ENCODE assay signal across 15 cellular contexts in the genomic region with DNA sequence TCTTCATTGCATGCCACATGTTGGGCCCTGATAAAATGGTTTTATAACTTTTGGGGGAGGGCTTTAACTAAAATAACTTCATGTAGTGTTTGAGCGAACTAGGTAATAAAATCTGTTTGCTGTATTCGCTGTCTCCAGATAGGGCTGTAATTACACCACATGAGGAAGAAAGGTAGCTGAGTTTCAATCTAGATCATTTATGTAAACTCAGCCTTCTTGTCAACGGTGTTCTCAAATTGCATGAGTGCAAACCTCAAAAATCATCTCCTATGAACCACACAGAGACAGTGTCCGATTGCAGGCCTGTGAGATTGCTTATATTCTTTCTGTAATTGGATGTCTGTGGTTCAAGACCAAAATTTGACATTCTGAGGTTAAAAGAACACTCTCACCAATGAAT. TPM values are rescaled to one million over a fixed set of nuclear protein-coding genes. Genes with fewer than 3 reads are reported as not detected.
DNase-seq lines count a peak whose midpoint lies in the region; ATAC-seq, FAIRE-seq and TF ChIP-seq lines count a peak whose summit lies in the region.
"Had no signal": no experiment of that assay in that cellular context is flagged by ENCODE, and none has a peak within 500 bp of the region (broad histone marks: within the 10 kb centered on the region; RNA-seq: fewer than 3 reads in every experiment).

No MANE protein-coding gene starts in this region.

- in situ Hi-C loops in HAP-1 (cut with MboI; ENCODE audit: low sequenced_read_pairs): no loop called here

- DNase-seq in DMS79 (lab: John Stamatoyannopoulos, UW) (peak; percentile 82), NCI-H146 treated with DMSO at 0.1 percent for 48 hours (lab: John Stamatoyannopoulos, UW; ENCODE audit: unreplicated experiment) (peak; percentile 48), astrocyte (ENCODE audit: low read depth) (peak; percentile 18), HAP-1 (ENCODE audit: low spot score in 2 of 2) (no peak), retina (no peak)
- DNase-seq: activated naive CD4-positive, alpha-beta T cell; CD4-positive, alpha-beta T cell; erythroblast; WERI-Rb-1 had no signal

- no peaks in the 10 kb centered on the region for H4K20me1 ChIP-seq in astrocyte (ENCODE audit: insufficient read depth, low read length)

- TF ChIP-seq CTCF in astrocyte (IDR thresholded peaks at IDR 0.05; ENCODE audit: insufficient read depth, low read depth, low read length) (no peak), nephron (IDR thresholded peaks at IDR 0.05; ENCODE audit: unreplicated experiment in 3 of 3) (no peak)

- no peak overlapping the region for H3K27ac ChIP-seq in astrocyte (ENCODE audit: low read depth, low read length)
- H3K27ac ChIP-seq: skin epidermis, WERI-Rb-1 had no signal

- H3K36me3 Mint-ChIP-seq in astrocyte (ENCODE audit: low read depth, unreplicated experiment) (no peaks in the 10 kb centered on the region), nephron (ENCODE audit: low read depth) (no peaks in the 10 kb centered on the region)
- H3K36me3 Mint-ChIP-seq: natural killer cell treated with Interleukin-12 subunit alpha and Interleukin-12 subunit beta and Interleukin-15 and Interleukin-18, amount 100 ng/mL, for 72 hours had no signal

- H3K36me3 ChIP-seq in astrocyte (ENCODE audit: insufficient read depth, low read length) (no peaks in the 10 kb centered on the region), HAP-1 (replicated peaks) (no peaks in the 10 kb centered on the region)
- H3K36me3 ChIP-seq: WERI-Rb-1 had no signal

- H3K4me3 ChIP-seq in astrocyte (ENCODE audit: insufficient read depth, low read depth, low read length) (no peak overlapping the region), HAP-1 (no peak overlapping the region)
- H3K4me3 ChIP-seq: skin epidermis had no signal

- H3K4me1 Mint-ChIP-seq in astrocyte (ENCODE audit: low read depth, unreplicated experiment): peaks cover 3% of the 10 kb centered on the region
- peaks cover 25% of the 10 kb centered on the region for H3K4me1 Mint-ChIP-seq in nephron

- H3K4me1 ChIP-seq in astrocyte (ENCODE audit: insufficient read depth, low read length) (no peaks in the 10 kb centered on the region), HAP-1 (peaks cover 31% of the 10 kb centered on the region)

- H3K27me3 Mint-ChIP-seq in astrocyte (ENCODE audit: low read depth, unreplicated experiment) (no peaks in the 10 kb centered on the region), nephron (ENCODE audit: low read depth) (no peaks in the 10 kb centered on the region)
- H3K27me3 Mint-ChIP-seq: CD4-positive, alpha-beta T cell; natural killer cell treated with Interleukin-12 subunit alpha and Interleukin-12 subunit beta and Interleukin-15 and Interleukin-18, amount 100 ng/mL, for 72 hours had no signal

- no peak overlapping the region for H2AFZ ChIP-seq in astrocyte (ENCODE audit: low read depth, low read length)

- no peaks in the 10 kb centered on the region for H3K79me2 ChIP-seq in astrocyte (ENCODE audit: insufficient read depth, low read length)

- no peaks in the 10 kb centered on the region for H3K9me3 ChIP-seq in astrocyte (ENCODE audit: insufficient read depth, low read depth, low read length)
- H3K9me3 ChIP-seq in HAP-1: no peaks in the 10 kb centered on the region

- H3K27ac Mint-ChIP-seq in astrocyte (ENCODE audit: unreplicated experiment): no peak overlapping the region
- H3K27ac Mint-ChIP-seq in nephron: peak overlapping the region; percentile 70 to 93 (median 91)
- H3K27ac Mint-ChIP-seq: CD4-positive, alpha-beta T cell; natural killer cell treated with Interleukin-12 subunit alpha and Interleukin-12 subunit beta and Interleukin-15 and Interleukin-18, amount 100 ng/mL, for 72 hours had no signal

- H3K9me3 Mint-ChIP-seq in astrocyte (ENCODE audit: unreplicated experiment): no peaks in the 10 kb centered on the region
- H3K9me3 Mint-ChIP-seq in nephron: no peaks in the 10 kb centered on the region
- H3K9me3 Mint-ChIP-seq: CD4-positive, alpha-beta T cell; natural killer cell treated with Interleukin-12 subunit alpha and Interleukin-12 subunit beta and Interleukin-15 and Interleukin-18, amount 100 ng/mL, for 72 hours had no signal

- H3K4me3 Mint-ChIP-seq in astrocyte (ENCODE audit: unreplicated experiment) (no peak overlapping the region), nephron (peak overlapping the region in 1 of 3 experiments; percentile 23)
- H3K4me3 Mint-ChIP-seq: CD4-positive, alpha-beta T cell; natural killer cell treated with Interleukin-12 subunit alpha and Interleukin-12 subunit beta and Interleukin-15 and Interleukin-18, amount 100 ng/mL, for 72 hours had no signal

- no peaks in the 10 kb centered on the region for H3K27me3 ChIP-seq in astrocyte (ENCODE audit: insufficient read depth, low read length)
- H3K27me3 ChIP-seq in HAP-1 (ENCODE audit: low read depth): no peaks in the 10 kb centered on the region

- ATAC-seq in GM19455 (IDR thresholded peaks at IDR 0.05; ENCODE audit: unreplicated experiment) (no peak), HG02678 (IDR thresholded peaks at IDR 0.05; ENCODE audit: unreplicated experiment) (no peak)
- ATAC-seq: natural killer cell treated with Interleukin-12 subunit alpha and Interleukin-12 subunit beta and Interleukin-15 and Interleukin-18, amount 100 ng/mL, for 72 hours had no signal

- no peak overlapping the region for H3K4me2 ChIP-seq in astrocyte (ENCODE audit: low read length)

- FAIRE-seq in astrocyte (lab: Jason Lieb, UNC): no peak
- FAIRE-seq: H1 had no signal

- H3K9ac ChIP-seq in astrocyte (ENCODE audit: low read length): no peak overlapping the region

RNA-seq across cellular contexts. Expression of gene BEND3, which starts 37.7 kb away (rescaled TPM):
- 3.7 and 4.4 TPM in 2 replicates for total RNA-seq in astrocyte

Comparison
In these comparisons a context has a peak if more than half of its experiments do, and no peak if none do; other contexts are left out.
1. DNase-seq: peak in DMS79 (single experiment), NCI-H146 treated with DMSO at 0.1 percent for 48 hours (single experiment) and astrocyte (single experiment); none in HAP-1 (0 of 2) and retina (single experiment).